Comparison of ENCODE assay signal across 10 cellular contexts in genomic region chr19:2240881-2241760, GRCh38. TPM values are rescaled to one million over a fixed set of nuclear protein-coding genes. Genes with fewer than 3 reads are reported as not detected.
DNase-seq lines count a peak whose midpoint lies in the region; ATAC-seq and TF ChIP-seq lines count a peak whose summit lies in the region.
"Had no signal": no experiment of that assay in that cellular context is flagged by ENCODE, and none has a peak within 500 bp of the region (broad histone marks: within the 10 kb centered on the region; RNA-seq: fewer than 3 reads in every experiment).

No MANE protein-coding gene starts in this region.

- DNase-seq in T-helper 1 cell (no peak), ascending aorta (ENCODE audit: low spot score in 2 of 2) (no peak), left colon (no peak), substantia nigra (lab: John Stamatoyannopoulos, UW) (peak in 1 of 49 donors; percentile 26), GM13976 (ENCODE audit: low spot score) (no peak), omental fat pad (ENCODE audit: low spot score) (no peak), HuH-7 (ENCODE audit: low spot score) (no peak)
- DNase-seq: hypothalamus, NCI-H446 had no signal

- peak overlapping the region; percentile 72 to 88 for H3K27ac ChIP-seq in ascending aorta
- peak overlapping the region; percentile 26 for H3K27ac ChIP-seq in substantia nigra (ENCODE audit: low read depth, low read length, poor library complexity, severe bottlenecking)

- no peak overlapping the region for H3K27ac Mint-ChIP-seq in T-helper 1 cell treated with Interleukin-12 subunit alpha and Interleukin-12 subunit beta and Interleukin-4 antibody, amounts not matched to agents 30 μg/mL and 1 μg/mL, for 36 hours

- H3K4me1 Mint-ChIP-seq in T-helper 1 cell treated with Interleukin-12 subunit alpha and Interleukin-12 subunit beta and Interleukin-4 antibody, amounts not matched to agents 30 μg/mL and 1 μg/mL, for 36 hours (ENCODE audit: low read depth), result peaks cover 46% of the 10 kb centered on the region

- peaks cover 19 to 49% of the 10 kb centered on the region in 2 donors for H3K4me1 ChIP-seq in ascending aorta

- TF ChIP-seq CTCF in ascending aorta (IDR thresholded peaks at IDR 0.05) (no peak), GM13976 (IDR thresholded peaks at IDR 0.05; ENCODE audit: borderline replicate concordance, control extremely low read depth, extremely low read depth, insufficient read depth, missing control alignments) (no peak), omental fat pad (IDR thresholded peaks at IDR 0.05) (no peak)

- H3K9me3 ChIP-seq in ascending aorta, result no peaks in the 10 kb centered on the region

- H3K36me3 Mint-ChIP-seq in T-helper 1 cell treated with Interleukin-12 subunit alpha and Interleukin-12 subunit beta and Interleukin-4 antibody, amounts not matched to agents 30 μg/mL and 1 μg/mL, for 36 hours (ENCODE audit: low read depth), result peaks cover 38% of the 10 kb centered on the region

- in situ Hi-C loops in GM13976 (cut with MboI; ENCODE audit: low sequenced_read_pairs, unreplicated experiment), result no loop called here

- intact Hi-C loops in ascending aorta (cut with DNase I) (no loop called here), left colon (cut with DNase I, micrococcal nuclease) (loop anchor here in 1 of 2 donors (10.0 kb wide), 1 partner anchor 84 kb away; the partner anchor contains the start of genes LSM7 and SPPL2B)

- H3K27me3 ChIP-seq in ascending aorta, result no peaks in the 10 kb centered on the region

- peaks cover 29% of the 10 kb centered on the region in 2 donors for H3K36me3 ChIP-seq in ascending aorta

- H3K4me3 ChIP-seq in ascending aorta, result peak overlapping the region; percentile 46 to 68

- ATAC-seq in left colon (peak; percentile 6), omental fat pad (ENCODE audit: low FRiP score) (no peak)

- no peaks in the 10 kb centered on the region for H3K9me3 Mint-ChIP-seq in T-helper 1 cell treated with Interleukin-12 subunit alpha and Interleukin-12 subunit beta and Interleukin-4 antibody, amounts not matched to agents 30 μg/mL and 1 μg/mL, for 36 hours

- H3K4me3 Mint-ChIP-seq in T-helper 1 cell treated with Interleukin-12 subunit alpha and Interleukin-12 subunit beta and Interleukin-4 antibody, amounts not matched to agents 30 μg/mL and 1 μg/mL, for 36 hours, result peak overlapping the region; percentile 98

- no peaks in the 10 kb centered on the region for H3K27me3 Mint-ChIP-seq in T-helper 1 cell treated with Interleukin-12 subunit alpha and Interleukin-12 subunit beta and Interleukin-4 antibody, amounts not matched to agents 30 μg/mL and 1 μg/mL, for 36 hours (ENCODE audit: low read depth)

RNA-seq across cellular contexts. Expression of gene SF3A2, which starts 4.5 kb away (rescaled TPM):
- total RNA-seq in ascending aorta (21.3 TPM), left colon (10 to 100 TPM; 60.3 to 62.7 TPM), omental fat pad (10 to 100 TPM; 13.2 to 31.1 (median 24.5) TPM)

RNA-seq across cellular contexts. Expression of gene PLEKHJ1, which starts 5.0 kb away (rescaled TPM):
- total RNA-seq in ascending aorta (23.9 TPM), left colon (100 to 1,000 TPM; 198 to 213 TPM), omental fat pad (10 to 100 TPM; 45.0 to 67.5 (median 52.3) TPM)

RNA-seq across cellular contexts. Expression of gene AMH, which starts 8.0 kb away (rescaled TPM):
- not detected for total RNA-seq in ascending aorta
- 1 to 10 TPM; 1.6 to 1.7 TPM for total RNA-seq in left colon
- 1 to 10 TPM in 1 of 4 donors, under 1 TPM in 2, not detected in 1; 0.25 to 1.1 (median 0.72) TPM for total RNA-seq in omental fat pad

RNA-seq across cellular contexts. Expression of gene JSRP1, which starts 15.1 kb away (rescaled TPM):
- not detected for total RNA-seq in ascending aorta
- total RNA-seq in left colon, result 1 to 10 TPM in 1 of 2 donors, under 1 TPM in 1; 0.55 to 2.6 TPM
- not detected for total RNA-seq in omental fat pad

RNA-seq across cellular contexts. Expression of gene PEAK3, which starts 40.9 kb away (rescaled TPM):
- total RNA-seq in ascending aorta, result 4.7 TPM
- under 1 TPM; 0.15 to 0.78 TPM for total RNA-seq in left colon
- 1 to 10 TPM in 3 of 4 donors, under 1 TPM in 1; 0.09 to 9.1 (median 1.3) TPM for total RNA-seq in omental fat pad
